ENCODE assay signal across 9 cellular contexts in genomic region chr1:111733183-111733995, GRCh38. TPM values are rescaled to one million over a fixed set of nuclear protein-coding genes. Genes with fewer than 3 reads are reported as not detected.
A peak's percentile ranks its signal among the peaks of the same experiment; 100 is the strongest.
DNase-seq lines count a peak whose midpoint lies in the region; ATAC-seq, FAIRE-seq and TF ChIP-seq lines count a peak whose summit lies in the region.
"Had no signal": no experiment of that assay in that cellular context is flagged by ENCODE, and none has a peak within 500 bp of the region (broad histone marks: within the 10 kb centered on the region; RNA-seq: fewer than 3 reads in every experiment).

No MANE protein-coding gene starts in this region.

- POLR2A ChIA-PET in GM12878 (lab: Charles Lee): interaction anchor here (2.1 kb wide), 1 partner anchor 10 kb away, joined by 4 read pairs; no protein-coding TSS in a partner anchor
- POLR2A ChIA-PET in SK-N-SH (lab: Yijun Ruan, JAX): no interaction called here

- TF ChIP-seq POLR2A in GM12878 (IDR thresholded peaks at IDR 0.05; ENCODE audit: low read depth, low read length): no peak
- no peak for TF ChIP-seq POLR2A in transverse colon (IDR thresholded peaks at IDR 0.05)

- CTCF ChIA-PET in GM12878 (lab: Yijun Ruan, JAX) (interaction anchor here (0.8 to 1.4 kb wide), 2 partner anchors 19 to 146 kb away, joined by 3 to 6 read pairs; no protein-coding TSS in a partner anchor), SK-N-SH (lab: Yijun Ruan, JAX) (interaction anchor here (1.6 kb wide), 1 partner anchor 36 kb away, joined by 4 read pairs; no protein-coding TSS in a partner anchor)

- intact Hi-C loops in activated CD4-positive, alpha-beta T cell treated with anti-CD3 and anti-CD28 coated beads, Interleukin-2, amount 10 ng/mL, durations not matched to agents 24 days and 14 days (cut with micrococcal nuclease): no loop called here
- intact Hi-C loops in GM12878 (cut with micrococcal nuclease; ENCODE audit: unreplicated experiment): no loop called here
- intact Hi-C loops in transverse colon (cut with DNase I; ENCODE audit: low total_unique reads): no loop called here

- H3K4me3 ChIP-seq in GM12878 (no peak overlapping the region), transverse colon (no peak overlapping the region), SK-N-SH (ENCODE audit: low read depth in 2 of 2, low read length in 1 of 2) (no peak overlapping the region)
- H3K4me3 ChIP-seq: A549 had no signal

- no peaks in the 10 kb centered on the region for H3K9me3 Mint-ChIP-seq in activated CD4-positive, alpha-beta T cell treated with anti-CD3 and anti-CD28 coated beads, Interleukin-2, amount 10 ng/mL, durations not matched to agents 24 days and 14 days

- no peak for DNase-seq in activated CD4-positive, alpha-beta T cell treated with anti-CD3 and anti-CD28 coated beads, Interleukin-2, amount 10 ng/mL, durations not matched to agents 24 days and 14 days
- DNase-seq in activated CD4-positive, alpha-beta T cell treated with anti-CD3 and anti-CD28 coated beads for 1 hour: no peak
- DNase-seq in GM12878 (ENCODE audit: low read depth, low spot score) (no peak), left lobe of liver (ENCODE audit: low spot score) (no peak), transverse colon (peak; percentile 36), iPS-NIHi7 (ENCODE audit: extremely low spot score) (no peak), SK-N-SH (no peak), NCI-H2227 treated with DMSO at 0.1 percent for 48 hours (lab: John Stamatoyannopoulos, UW) (no peak)

- TF ChIP-seq CTCF in GM12878 (IDR thresholded peaks at IDR 0.05 in 2 of 3, conservative IDR thresholded peaks at IDR 0.05 in 1 of 3; ENCODE audit: control insufficient read depth in 2 of 3, extremely low read depth in 1 of 3, insufficient read depth in 1 of 3, low read depth in 3 of 3, low read length in 3 of 3) (no peak), transverse colon (IDR thresholded peaks at IDR 0.05) (no peak), SK-N-SH (IDR thresholded peaks at IDR 0.05) (no peak)

- H3K9ac ChIP-seq in GM12878 (ENCODE audit: control insufficient read depth, insufficient read depth, low read length) (no peak overlapping the region), SK-N-SH (no peak overlapping the region)

- in situ Hi-C loops in GM12878 (cut with MboI) (no loop called here), transverse colon (cut with MboI; ENCODE audit: low pct_ligation_motif_present in 1 of 4, low pct_unique_long_range_greater_than_20kb in 1 of 4, low sequenced_read_pairs in 3 of 4) (loop anchor here in 1 of 4 donors (25.0 kb wide), 1 partner anchor 246 kb away; no protein-coding TSS in a partner anchor)

- H3K36me3 Mint-ChIP-seq in activated CD4-positive, alpha-beta T cell treated with anti-CD3 and anti-CD28 coated beads, Interleukin-2, amount 10 ng/mL, durations not matched to agents 24 days and 14 days (ENCODE audit: low read depth): no peaks in the 10 kb centered on the region

- no TSS peak for BruUV-seq in GM12878 (replicated peaks; lab: Mats Ljungman, UMichigan)

- RAD21 ChIA-PET in GM12878 (lab: Charles Lee; ENCODE audit: unreplicated experiment): interaction anchor here (1.2 kb wide), 1 partner anchor 256 kb away, joined by 3 read pairs; no protein-coding TSS in a partner anchor

- SMC1A ChIA-PET in GM12878 (lab: Charles Lee; ENCODE audit: uncharacterized antibody, unreplicated experiment): interaction anchor here (1.0 to 3.2 kb wide), 2 partner anchors 19 to 251 kb away, joined by 4 to 12 read pairs; no protein-coding TSS in a partner anchor

- no peaks in the 10 kb centered on the region for H3K9me2 ChIP-seq in SK-N-SH

- ATAC-seq in GM12878 (no peak), left lobe of liver (peak; percentile 47)

- H3K36me3 ChIP-seq in GM12878 (ENCODE audit: control insufficient read depth in 2 of 2, insufficient read depth in 2 of 2, low read length in 1 of 2) (no peaks in the 10 kb centered on the region), transverse colon (no peaks in the 10 kb centered on the region), SK-N-SH (replicated peaks in 1 of 2; ENCODE audit: control insufficient read depth in 1 of 2, insufficient read depth in 2 of 2, low read length in 1 of 2) (no peaks in the 10 kb centered on the region)

- FAIRE-seq in GM12878 (lab: Jason Lieb, UNC): no peak
- FAIRE-seq: A549 had no signal

- peak overlapping the region; percentile 7 for H3K27ac Mint-ChIP-seq in activated CD4-positive, alpha-beta T cell treated with anti-CD3 and anti-CD28 coated beads, Interleukin-2, amount 10 ng/mL, durations not matched to agents 24 days and 14 days

- H2AFZ ChIP-seq in GM12878 (ENCODE audit: control insufficient read depth, low read depth, low read length) (no peak overlapping the region), SK-N-SH (ENCODE audit: low read depth) (no peak overlapping the region)

- peaks cover 12% of the 10 kb centered on the region for H3K27me3 Mint-ChIP-seq in activated CD4-positive, alpha-beta T cell treated with anti-CD3 and anti-CD28 coated beads, Interleukin-2, amount 10 ng/mL, durations not matched to agents 24 days and 14 days

- no peak for TF ChIP-seq EP300 in GM12878 (IDR thresholded peaks at IDR 0.05; ENCODE audit: borderline replicate concordance in 1 of 2, control insufficient read depth in 1 of 2, low read depth in 2 of 2, low read length in 2 of 2)
- no peak for TF ChIP-seq EP300 in transverse colon (IDR thresholded peaks at IDR 0.05; ENCODE audit: low read depth)
- no peak for TF ChIP-seq EP300 in SK-N-SH (IDR thresholded peaks at IDR 0.05; ENCODE audit: borderline replicate concordance in 1 of 2, low read depth in 1 of 2, low read length in 1 of 2)

- 51% methylated on average over 9 of the region's 9 CpGs for WGBS in GM12878 (ENCODE audit: insufficient coverage, insufficient replicate concordance, low lambda C conversion rate, missing lambda C conversion rate)
- 46% methylated on average over 9 of the region's 9 CpGs; no CpG with 5 or more reads in 1 of the 2 donors for WGBS in transverse colon (ENCODE audit: low coverage in 1 of 2), 2 donors
- 71% methylated on average over 7 of the region's 9 CpGs for WGBS in SK-N-SH (ENCODE audit: low lambda C conversion rate)

- H3K9me3 ChIP-seq in GM12878 (replicated peaks; ENCODE audit: control insufficient read depth, insufficient read depth, low read length): no peaks in the 10 kb centered on the region
- no peaks in the 10 kb centered on the region for H3K9me3 ChIP-seq in transverse colon
- H3K9me3 ChIP-seq in SK-N-SH: no peaks in the 10 kb centered on the region
- H3K9me3 ChIP-seq: A549 had no signal

- H3K79me2 ChIP-seq in GM12878 (ENCODE audit: control insufficient read depth, insufficient read depth, low read length) (no peaks in the 10 kb centered on the region), SK-N-SH (ENCODE audit: insufficient read depth) (no peaks in the 10 kb centered on the region)

- H3F3A ChIP-seq in SK-N-SH (replicated peaks; ENCODE audit: insufficient read depth): no peaks in the 10 kb centered on the region

- H3K27ac ChIP-seq in GM12878 (ENCODE audit: control insufficient read depth, insufficient read depth): no peak overlapping the region
- H3K27ac ChIP-seq in transverse colon: peak overlapping the region; percentile 60 to 69 (median 66)
- H3K27ac ChIP-seq in SK-N-SH (ENCODE audit: low read depth in 2 of 2, low read length in 1 of 2): no peak overlapping the region
- H3K27ac ChIP-seq: A549 had no signal

- H3K27me3 ChIP-seq in GM12878 (replicated peaks in 1 of 2; ENCODE audit: control insufficient read depth in 2 of 2, insufficient read depth in 2 of 2, low read length in 1 of 2) (peaks cover 0 to 2% of the 10 kb centered on the region in 2 experiments; a peak in 2 of 4 replicates), transverse colon (peaks cover 6% of the 10 kb centered on the region), SK-N-SH (ENCODE audit: insufficient read depth) (no peaks in the 10 kb centered on the region)

- peaks cover 6% of the 10 kb centered on the region; the same call in 1 of the 2 replicates for H3K4me1 ChIP-seq in GM12878 (ENCODE audit: control insufficient read depth, insufficient read depth, low read length)
- H3K4me1 ChIP-seq in transverse colon: peaks cover 9 to 30% (median 23%) of the 10 kb centered on the region in 4 donors
- H3K4me1 ChIP-seq in SK-N-SH (ENCODE audit: control insufficient read depth in 1 of 2, insufficient read depth in 2 of 2, low read depth in 1 of 2, low read length in 1 of 2): peaks cover 8 to 15% of the 10 kb centered on the region in 2 experiments; a peak in 3 of 4 replicates

- H4K20me1 ChIP-seq in GM12878 (ENCODE audit: control insufficient read depth, insufficient read depth): no peaks in the 10 kb centered on the region; the same call in 1 of the 2 replicates
- H4K20me1 ChIP-seq in SK-N-SH (ENCODE audit: insufficient read depth): no peaks in the 10 kb centered on the region

- no peak overlapping the region for H3K4me3 Mint-ChIP-seq in activated CD4-positive, alpha-beta T cell treated with anti-CD3 and anti-CD28 coated beads, Interleukin-2, amount 10 ng/mL, durations not matched to agents 24 days and 14 days

- TF ChIP-seq RAD21 in GM12878 (IDR thresholded peaks at IDR 0.05; ENCODE audit: insufficient read depth, low read depth, low read length) (no peak), SK-N-SH (IDR thresholded peaks at IDR 0.05; ENCODE audit: low read length) (no peak)

- H3K4me1 Mint-ChIP-seq in activated CD4-positive, alpha-beta T cell treated with anti-CD3 and anti-CD28 coated beads, Interleukin-2, amount 10 ng/mL, durations not matched to agents 24 days and 14 days: peaks cover 17% of the 10 kb centered on the region

- no peak overlapping the region for H3K4me2 ChIP-seq in GM12878 (ENCODE audit: control insufficient read depth, insufficient read depth)
- no peak overlapping the region for H3K4me2 ChIP-seq in SK-N-SH
- H3K4me2 ChIP-seq: A549 had no signal

RNA-seq across cellular contexts. Expression of gene INKA2, which starts 5.8 kb away (rescaled TPM):
- 2.4 and 2.6 TPM in 2 replicates for total RNA-seq in activated CD4-positive, alpha-beta T cell treated with anti-CD3 and anti-CD28 coated beads, Interleukin-2, amount 10 ng/mL, durations not matched to agents 24 days and 14 days
- 1.4 and 1.7 TPM in 2 replicates for total RNA-seq in GM12878 (2013; cell fraction: nucleolus; rRNA removed)
- total RNA-seq in GM12878 (2014; rRNA removed): 0.96 and 2.3 TPM in 2 replicates
- 1.3 and 2.0 TPM in 2 replicates for total RNA-seq in GM12878 (2014; rRNA removed; fragmentation: Illumina TruSeq; extraction: Trizol)
- total RNA-seq in GM12878 (2021): 4.7 and 5.1 TPM in 2 replicates
- polyA plus RNA-seq in GM12878 (2011; ENCODE audit: low read depth): 0.88 TPM
- 0.68 and 0.85 TPM in 2 replicates for polyA plus RNA-seq in GM12878 (2011; rRNA removed)
- 0.85 and 0.87 TPM in 2 replicates for polyA plus RNA-seq in GM12878 (2011; cell fraction: cytosol; rRNA removed)
- polyA plus RNA-seq in GM12878 (2011; cell fraction: nucleus; rRNA removed): 1.4 and 1.7 TPM in 2 replicates
- 1.7 and 2.7 TPM in 2 replicates for polyA plus RNA-seq in GM12878 (2012)
- polyA plus RNA-seq in GM12878 (2014; fragmentation: Illumina TruSeq; extraction: Trizol): 0.96 TPM in 1 of 2 replicates, not detected in the other
- under 1 TPM in 1 of 2 experiments, not detected in 1; 0.38 TPM for polyA plus RNA-seq in GM12878 (2014; fragmentation: Nextera tagmentation; extraction: Ambion mirVana)
- polyA plus RNA-seq in GM12878 (2014; rRNA removed): 1.7 and 2.0 TPM in 2 replicates
- polyA plus RNA-seq in GM12878 (2016; fragmentation: Nextera tagmentation; extraction: Ambion mirVana): 1 to 10 TPM; 3.0 to 3.8 TPM
- polyA minus RNA-seq in GM12878 (2011; rRNA and poly(A)+ RNA removed): 1.4 and 1.5 TPM in 2 replicates
- 0.62 TPM in 1 of 2 replicates, not detected in the other for polyA minus RNA-seq in GM12878 (2011; cell fraction: cytosol; rRNA and poly(A)+ RNA removed)
- polyA minus RNA-seq in GM12878 (2011; cell fraction: nucleus; rRNA and poly(A)+ RNA removed): 1.3 TPM in 2 replicates
- 1.1 TPM for total RNA-seq in left lobe of liver
- 1 to 10 TPM in 2 of 4 donors, not detected in 2; 1.8 to 2.7 TPM for total RNA-seq in transverse colon
- polyA plus RNA-seq in SK-N-SH (2012; rRNA removed): 1.1 and 1.2 TPM in 2 replicates
- polyA plus RNA-seq in SK-N-SH (2012; cell fraction: cytosol; rRNA removed): 0.70 and 0.90 TPM in 2 replicates
- 1.5 and 1.7 TPM in 2 replicates for polyA plus RNA-seq in SK-N-SH (2012; cell fraction: nucleus; rRNA removed)

RNA-seq across cellular contexts. Expression of gene DDX20, which starts 22.3 kb away (rescaled TPM):
- total RNA-seq in activated CD4-positive, alpha-beta T cell treated with anti-CD3 and anti-CD28 coated beads, Interleukin-2, amount 10 ng/mL, durations not matched to agents 24 days and 14 days: 18.7 and 24.2 TPM in 2 replicates
- 31.3 and 31.4 TPM in 2 replicates for total RNA-seq in GM12878 (2013; cell fraction: nucleolus; rRNA removed)
- 25.0 and 25.7 TPM in 2 replicates for total RNA-seq in GM12878 (2014; rRNA removed)
- 26.8 and 28.7 TPM in 2 replicates for total RNA-seq in GM12878 (2014; rRNA removed; fragmentation: Illumina TruSeq; extraction: Trizol)
- 21.8 and 26.3 TPM in 2 replicates for total RNA-seq in GM12878 (2021)
- polyA plus RNA-seq in GM12878 (2011; ENCODE audit: low read depth): 4.7 TPM
- 19.3 and 23.2 TPM in 2 replicates for polyA plus RNA-seq in GM12878 (2011; rRNA removed)
- 7.7 and 8.5 TPM in 2 replicates for polyA plus RNA-seq in GM12878 (2011; cell fraction: cytosol; rRNA removed)
- polyA plus RNA-seq in GM12878 (2011; cell fraction: nucleus; rRNA removed): 21.6 and 27.1 TPM in 2 replicates
- 5.9 and 7.2 TPM in 2 replicates for polyA plus RNA-seq in GM12878 (2012)
- polyA plus RNA-seq in GM12878 (2014; fragmentation: Illumina TruSeq; extraction: Trizol): 24.7 and 32.3 TPM in 2 replicates
- 10 to 100 TPM in 1 of 2 experiments, 1 to 10 TPM in 1; 7.2 to 10.9 TPM for polyA plus RNA-seq in GM12878 (2014; fragmentation: Nextera tagmentation; extraction: Ambion mirVana)
- 16.6 and 17.6 TPM in 2 replicates for polyA plus RNA-seq in GM12878 (2014; rRNA removed)
- 10 to 100 TPM; 25.4 to 30.6 TPM for polyA plus RNA-seq in GM12878 (2016; fragmentation: Nextera tagmentation; extraction: Ambion mirVana)
- 9.7 and 18.4 TPM in 2 replicates for polyA minus RNA-seq in GM12878 (2011; rRNA and poly(A)+ RNA removed)
- 7.8 and 11.1 TPM in 2 replicates for polyA minus RNA-seq in GM12878 (2011; cell fraction: cytosol; rRNA and poly(A)+ RNA removed)
- polyA minus RNA-seq in GM12878 (2011; cell fraction: nucleus; rRNA and poly(A)+ RNA removed): 8.3 and 11.7 TPM in 2 replicates
- total RNA-seq in left lobe of liver: 3.2 TPM
- total RNA-seq in transverse colon: 10 to 100 TPM in 2 of 4 donors, 1 to 10 TPM in 2; 7.1 to 17.1 (median 12.2) TPM
- 3.8 and 5.3 TPM in 2 replicates for polyA plus RNA-seq in SK-N-SH (2012; rRNA removed)
- 4.6 and 5.0 TPM in 2 replicates for polyA plus RNA-seq in SK-N-SH (2012; cell fraction: cytosol; rRNA removed)
- 5.8 and 10.6 TPM in 2 replicates for polyA plus RNA-seq in SK-N-SH (2012; cell fraction: nucleus; rRNA removed)

Comparison
In these comparisons a context has a peak if more than half of its experiments do, and no peak if none do; other contexts are left out.
1. H3K27ac ChIP-seq: peak in transverse colon (4 of 4); none in GM12878 (single experiment) and SK-N-SH (0 of 2).